ENCODE assay signal across 8 cellular contexts in genomic region chr11:61429346-61429690, GRCh38. TPM values are rescaled to one million over a fixed set of nuclear protein-coding genes. Genes with fewer than 3 reads are reported as not detected.
DNase-seq lines count a peak whose midpoint lies in the region; TF ChIP-seq lines count a peak whose summit lies in the region.

No MANE protein-coding gene starts in this region.

- POLR2A ChIA-PET in MCF 10A (lab: Yijun Ruan, JAX): interaction anchor here (0.6 to 3.7 kb wide), 28 partner anchors 10 to 1377 kb away, joined by 3 to 24 read pairs (median 4); partner anchors contain the start of genes CYB561A3, DDB1, FEN1 and SYT7

- H3K79me2 ChIP-seq in MM.1S (ENCODE audit: low read length): peaks cover 95% of the 10 kb centered on the region

- TF ChIP-seq CTCF in GM12875 (IDR thresholded peaks at IDR 0.05; ENCODE audit: borderline replicate concordance, insufficient read depth, low read depth, low read length): 0 out of 2 replicates have a peak, but pooled peaks have one; percentile 30
- TF ChIP-seq CTCF in MM.1S (IDR thresholded peaks at IDR 0.05; ENCODE audit: low read length): peak; percentile 26; the same call in 1 of the 2 replicates
- TF ChIP-seq CTCF in MCF 10A (IDR thresholded peaks at IDR 0.05; ENCODE audit: unreplicated experiment): no peak

- intact Hi-C loops in MCF 10A (cut with micrococcal nuclease): no loop called here

- H3K27me3 Mint-ChIP-seq in MCF 10A (ENCODE audit: insufficient read depth, unreplicated experiment) (no peaks in the 10 kb centered on the region), immature natural killer cell (ENCODE audit: low read depth in 3 of 3) (peaks cover 8 to 16% (median 15%) of the 10 kb centered on the region in 3 donors)

- CTCF ChIA-PET in MCF 10A (lab: Yijun Ruan, JAX): interaction anchor here (0.6 to 1.6 kb wide), 7 partner anchors 17 to 386 kb away, joined by 3 to 5 read pairs (median 4); no protein-coding TSS in a partner anchor

- H3K36me3 Mint-ChIP-seq in MCF 10A (ENCODE audit: insufficient read depth, unreplicated experiment) (peaks cover 62% of the 10 kb centered on the region), immature natural killer cell (peaks cover 10 to 23% (median 19%) of the 10 kb centered on the region in 3 donors)

- H3K4me1 Mint-ChIP-seq in MCF 10A (ENCODE audit: insufficient read depth, unreplicated experiment) (no peaks in the 10 kb centered on the region), immature natural killer cell (peaks cover 58 to 75% of the 10 kb centered on the region in 2 donors)

- 0 out of 2 replicates have a peak, but pooled peaks cover 4% of the 10 kb centered on the region for H3F3A ChIP-seq in MM.1S (ENCODE audit: insufficient read depth, low read length)

- no peaks in the 10 kb centered on the region for H3K9me2 ChIP-seq in MM.1S (replicated peaks; ENCODE audit: insufficient read depth, low read length)

- peak; percentile 49 to 87 for DNase-seq in HAP-1 (ENCODE audit: low spot score in 2 of 2)
- peak; percentile 75 for DNase-seq in MM.1S
- peak; percentile 66 for DNase-seq in T1000 (lab: John Stamatoyannopoulos, UW)
- DNase-seq in MCF 10A (ENCODE audit: unreplicated experiment): peak; percentile 35
- peak; percentile 83 to 84 (median 83) for DNase-seq in immature natural killer cell
- peak; percentile 41 to 71 for DNase-seq in stimulated activated CD4-positive, alpha-beta T cell treated with anti-CD3 and anti-CD28 coated beads, Interleukin-1b, Interleukin-23, amount 100 ng/mL, for 4 hours (ENCODE audit: low read depth in 2 of 2)
- DNase-seq in superior temporal gyrus (ENCODE audit: extremely low spot score): no peak

- H3K9me3 Mint-ChIP-seq in MCF 10A (ENCODE audit: unreplicated experiment): no peaks in the 10 kb centered on the region
- H3K9me3 Mint-ChIP-seq in immature natural killer cell: no peaks in the 10 kb centered on the region

- H3K36me3 ChIP-seq in HAP-1 (replicated peaks) (peaks cover 46% of the 10 kb centered on the region), MM.1S (replicated peaks; ENCODE audit: insufficient read depth, low read length) (peaks cover 17% of the 10 kb centered on the region; the same call in 1 of the 2 replicates)

- H3K4me1 ChIP-seq in HAP-1: peaks cover 8% of the 10 kb centered on the region; the same call in 1 of the 2 replicates
- peaks cover 12% of the 10 kb centered on the region for H3K4me1 ChIP-seq in MM.1S (ENCODE audit: low read length)

- H3K27ac Mint-ChIP-seq in MCF 10A (ENCODE audit: low read depth, unreplicated experiment): peak overlapping the region; percentile 99
- peak overlapping the region; percentile 98 to 100 (median 99) for H3K27ac Mint-ChIP-seq in immature natural killer cell

- peak overlapping the region; percentile 82 for H3K4me2 ChIP-seq in MM.1S (ENCODE audit: low read depth, low read length)

- peak overlapping the region; percentile 75 for H3K4me3 ChIP-seq in GM12875 (ENCODE audit: low read depth, low read length)
- peak overlapping the region; percentile 97 for H3K4me3 ChIP-seq in HAP-1
- peak overlapping the region; percentile 93 for H3K4me3 ChIP-seq in MM.1S (ENCODE audit: low read length)

- no peaks in the 10 kb centered on the region for H3K9me3 ChIP-seq in HAP-1
- H3K9me3 ChIP-seq in MM.1S (replicated peaks; ENCODE audit: insufficient read depth, low read length): no peaks in the 10 kb centered on the region

- H3K27me3 ChIP-seq in HAP-1 (ENCODE audit: low read depth): no peaks in the 10 kb centered on the region
- no peaks in the 10 kb centered on the region for H3K27me3 ChIP-seq in MM.1S (replicated peaks; ENCODE audit: insufficient read depth, low read length)

- peak overlapping the region; percentile 98 for H3K4me3 Mint-ChIP-seq in MCF 10A (ENCODE audit: unreplicated experiment)
- peak overlapping the region; percentile 92 to 100 (median 97) for H3K4me3 Mint-ChIP-seq in immature natural killer cell

- no peaks in the 10 kb centered on the region for H4K20me1 ChIP-seq in MM.1S (ENCODE audit: insufficient read depth, low read length)

- peak overlapping the region; percentile 94 for H3K27ac ChIP-seq in MM.1S (ENCODE audit: low read length)

- peak overlapping the region; percentile 45 for H2AFZ ChIP-seq in MM.1S (ENCODE audit: low read length)

- H3K9ac ChIP-seq in MM.1S (ENCODE audit: low read length): peak overlapping the region; percentile 99

- in situ Hi-C loops in HAP-1 (cut with MboI; ENCODE audit: low sequenced_read_pairs): no loop called here

- no TSS peak for BruUV-seq in MCF 10A (replicated peaks; lab: Mats Ljungman, UMichigan)

RNA-seq across cellular contexts. Expression of gene CPSF7, which starts 0.5 kb away (rescaled TPM):
- 99.9 and 111 TPM in 2 replicates for total RNA-seq in MCF 10A (2022)
- 10 to 100 TPM; 11.9 to 34.0 (median 14.8) TPM for polyA plus RNA-seq in immature natural killer cell

RNA-seq across cellular contexts. Expression of gene SDHAF2, which starts 0.6 kb away (rescaled TPM):
- 30.1 and 34.6 TPM in 2 replicates for total RNA-seq in MCF 10A (2022)
- polyA plus RNA-seq in immature natural killer cell: 100 to 1,000 TPM in 2 of 3 donors, 10 to 100 TPM in 1; 93.7 to 129 (median 118) TPM

RNA-seq across cellular contexts. Expression of gene TMEM216, which starts 36.9 kb away (rescaled TPM):
- 3.2 and 4.0 TPM in 2 replicates for total RNA-seq in MCF 10A (2022)
- 10 to 100 TPM; 49.8 to 63.7 (median 51.1) TPM for polyA plus RNA-seq in immature natural killer cell
